ENCODE assay signal across 9 cellular contexts in genomic region chr10:43293677-43294057, GRCh38. TPM values are rescaled to one million over a fixed set of nuclear protein-coding genes. Genes with fewer than 3 reads are reported as not detected.
DNase-seq lines count a peak whose midpoint lies in the region; ATAC-seq, FAIRE-seq and TF ChIP-seq lines count a peak whose summit lies in the region.
"Had no signal": no experiment of that assay in that cellular context is flagged by ENCODE, and none has a peak within 500 bp of the region (broad histone marks: within the 10 kb centered on the region; RNA-seq: fewer than 3 reads in every experiment).

No MANE protein-coding gene starts in this region.

- H3K27me3 ChIP-seq in BLaER1 (no peaks in the 10 kb centered on the region), MM.1S (replicated peaks; ENCODE audit: insufficient read depth, low read length) (no peaks in the 10 kb centered on the region), Peyer's patch (no peaks in the 10 kb centered on the region)
- H3K27me3 ChIP-seq: thyroid gland had no signal

- DNase-seq in A549 (ENCODE audit: low read depth in 1 of 2, low spot score in 1 of 2) (no peak), MM.1S (no peak), Peyer's patch (no peak), kidney glomerular epithelial cell (lab: John Stamatoyannopoulos, UW) (no peak)
- DNase-seq in central memory CD8-positive, alpha-beta T cell (ENCODE audit: low spot score in 2 of 2) = no peak

- POLR2A ChIA-PET in A549 (lab: Yijun Ruan, JAX) = no interaction called here

- no peak for TF ChIP-seq RAD21 in A549 (conservative IDR thresholded peaks at IDR 0.05 in 1 of 2, IDR thresholded peaks at IDR 0.05 in 1 of 2)

- CTCF ChIA-PET in A549 (lab: Yijun Ruan, JAX) = interaction anchor here (0.7 to 16.5 kb wide), 25 partner anchors 11 to 172 kb away, joined by 3 to 234 read pairs (median 10); no protein-coding TSS in a partner anchor

- no peaks in the 10 kb centered on the region for H3K79me2 ChIP-seq in MM.1S (ENCODE audit: low read length)

- peak overlapping the region; percentile 66 to 72 for H3K27ac ChIP-seq in A549
- H3K27ac ChIP-seq in BLaER1 = no peak overlapping the region
- H3K27ac ChIP-seq in MM.1S (ENCODE audit: low read length) = no peak overlapping the region
- H3K27ac ChIP-seq in Peyer's patch = no peak overlapping the region
- H3K27ac ChIP-seq: thyroid gland had no signal

- H3K9me2 ChIP-seq in MM.1S (replicated peaks; ENCODE audit: insufficient read depth, low read length) = no peaks in the 10 kb centered on the region

- peaks cover 40% of the 10 kb centered on the region for H3K4me1 Mint-ChIP-seq in central memory CD8-positive, alpha-beta T cell

- no peaks in the 10 kb centered on the region for H4K20me1 ChIP-seq in BLaER1
- no peaks in the 10 kb centered on the region for H4K20me1 ChIP-seq in MM.1S (ENCODE audit: insufficient read depth, low read length)

- WGBS in A549 (ENCODE audit: missing lambda C conversion rate) = 54% methylated on average over 8 of the region's 8 CpGs

- TF ChIP-seq CTCF in A549 (IDR thresholded peaks at IDR 0.05) = no peak
- TF ChIP-seq CTCF in MM.1S (IDR thresholded peaks at IDR 0.05; ENCODE audit: low read length) = no peak
- no peak for TF ChIP-seq CTCF in Peyer's patch (IDR thresholded peaks at IDR 0.05)

- TF ChIP-seq EP300 in A549 (IDR thresholded peaks at IDR 0.05) = no peak

- peak overlapping the region; percentile 56 for H3K4me3 Mint-ChIP-seq in central memory CD8-positive, alpha-beta T cell

- H3K27me3 Mint-ChIP-seq in central memory CD8-positive, alpha-beta T cell = no peaks in the 10 kb centered on the region

- H3K9ac ChIP-seq in BLaER1 (no peak overlapping the region), MM.1S (ENCODE audit: low read length) (no peak overlapping the region)

- no peak for FAIRE-seq in A549 (lab: Jason Lieb, UNC)

- no peaks in the 10 kb centered on the region for H3F3A ChIP-seq in MM.1S (ENCODE audit: insufficient read depth, low read length)

- H3K36me3 Mint-ChIP-seq in central memory CD8-positive, alpha-beta T cell (ENCODE audit: insufficient read depth) = peaks cover 2% of the 10 kb centered on the region

- ATAC-seq in A549 (peak; percentile 5 to 52; a peak in 3 of 6 replicates), HG02763 (IDR thresholded peaks at IDR 0.05; ENCODE audit: unreplicated experiment) (no peak)
- ATAC-seq in central memory CD8-positive, alpha-beta T cell (replicated peaks; ENCODE audit: extremely low read depth, poor library complexity, severe bottlenecking) = no peak

- H2AFZ ChIP-seq in MM.1S (ENCODE audit: low read length) = peak overlapping the region; percentile 82

- TF ChIP-seq POLR2A in A549 (IDR thresholded peaks at IDR 0.05; ENCODE audit: low read length) = no peak
- TF ChIP-seq POLR2A in Peyer's patch (IDR thresholded peaks at IDR 0.05) = no peak

- H3K4me3 ChIP-seq in A549 (no peak overlapping the region), BLaER1 (no peak overlapping the region), MM.1S (ENCODE audit: low read length) (0 out of 2 replicates have a peak overlapping the region, but pooled peaks have one; percentile 12), Peyer's patch (no peak overlapping the region)
- H3K4me3 ChIP-seq: thyroid gland had no signal

- H3K9me3 ChIP-seq in A549 (no peaks in the 10 kb centered on the region), BLaER1 (peaks cover 4% of the 10 kb centered on the region), MM.1S (replicated peaks; ENCODE audit: insufficient read depth, low read length) (no peaks in the 10 kb centered on the region), Peyer's patch (no peaks in the 10 kb centered on the region)
- H3K9me3 ChIP-seq: BE2C, thyroid gland had no signal

- H3K4me2 ChIP-seq in A549 = peak overlapping the region; percentile 69
- peak overlapping the region; percentile 8 for H3K4me2 ChIP-seq in BLaER1
- peak overlapping the region; percentile 66 for H3K4me2 ChIP-seq in MM.1S (ENCODE audit: low read depth, low read length)

- no peaks in the 10 kb centered on the region for H3K9me3 Mint-ChIP-seq in central memory CD8-positive, alpha-beta T cell

- peak overlapping the region; percentile 86 for H3K27ac Mint-ChIP-seq in central memory CD8-positive, alpha-beta T cell (ENCODE audit: low read depth)

- H3K36me3 ChIP-seq in BLaER1 = no peaks in the 10 kb centered on the region
- no peaks in the 10 kb centered on the region for H3K36me3 ChIP-seq in MM.1S (replicated peaks; ENCODE audit: insufficient read depth, low read length)
- no peaks in the 10 kb centered on the region for H3K36me3 ChIP-seq in Peyer's patch
- H3K36me3 ChIP-seq: BE2C, thyroid gland had no signal

- H3K4me1 ChIP-seq in A549 (peaks cover 9% of the 10 kb centered on the region; the same call in 2 of the 3 replicates), BLaER1 (peaks cover 16% of the 10 kb centered on the region), MM.1S (ENCODE audit: low read length) (peaks cover 7% of the 10 kb centered on the region), Peyer's patch (peaks cover 0 to 7% (median 3%) of the 10 kb centered on the region in 4 donors)
- H3K4me1 ChIP-seq: BE2C had no signal

TF ChIP-seq in A549, 52 proteins besides CTCF, POLR2A, EP300 and RAD21:
- TF ChIP-seq RCOR1 (IDR thresholded peaks at IDR 0.05; ENCODE audit: low read depth, low read length) (no peak), RNF2 (IDR thresholded peaks at IDR 0.05; ENCODE audit: borderline replicate concordance, low read depth) (no peak), BHLHE40 (IDR thresholded peaks at IDR 0.05; ENCODE audit: low read depth, low read length) (no peak), PBX3 (IDR thresholded peaks at IDR 0.05) (no peak), ESRRA (IDR thresholded peaks at IDR 0.05; ENCODE audit: borderline replicate concordance, low read length) (no peak), RFX5 (IDR thresholded peaks at IDR 0.05) (no peak), POLR2AphosphoS2 (conservative IDR thresholded peaks at IDR 0.05; ENCODE audit: low read length) (no peak), CHD2 (IDR thresholded peaks at IDR 0.05; ENCODE audit: low read length, partially characterized antibody) (no peak), SREBF2 (IDR thresholded peaks at IDR 0.05) (no peak), JUNB (IDR thresholded peaks at IDR 0.05) (no peak), ATOH8 (CRISPR knock-in tag; IDR thresholded peaks at IDR 0.05; ENCODE audit: low read depth) (no peak), MYC (IDR thresholded peaks at IDR 0.05; ENCODE audit: borderline replicate concordance, low read length) (no peak), PHF8 (IDR thresholded peaks at IDR 0.05; ENCODE audit: borderline replicate concordance, low read depth) (no peak), FOXS1 (CRISPR knock-in tag; IDR thresholded peaks at IDR 0.05) (no peak), HOXB5 (CRISPR knock-in tag; IDR thresholded peaks at IDR 0.05) (no peak), FOSB (CRISPR knock-in tag; IDR thresholded peaks at IDR 0.05) (no peak), GATA3 (IDR thresholded peaks at IDR 0.05; ENCODE audit: borderline replicate concordance) (no peak), CHD4 (IDR thresholded peaks at IDR 0.05; ENCODE audit: borderline replicate concordance) (no peak)
- TF ChIP-seq, protein P1, sequence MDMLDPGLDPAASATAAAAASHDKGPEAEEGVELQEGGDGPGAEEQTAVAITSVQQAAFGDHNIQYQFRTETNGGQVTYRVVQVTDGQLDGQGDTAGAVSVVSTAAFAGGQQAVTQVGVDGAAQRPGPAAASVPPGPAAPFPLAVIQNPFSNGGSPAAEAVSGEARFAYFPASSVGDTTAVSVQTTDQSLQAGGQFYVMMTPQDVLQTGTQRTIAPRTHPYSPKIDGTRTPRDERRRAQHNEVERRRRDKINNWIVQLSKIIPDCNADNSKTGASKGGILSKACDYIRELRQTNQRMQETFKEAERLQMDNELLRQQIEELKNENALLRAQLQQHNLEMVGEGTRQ (IDR thresholded peaks at IDR 0.05) = no peak
- TF ChIP-seq, protein P2, sequence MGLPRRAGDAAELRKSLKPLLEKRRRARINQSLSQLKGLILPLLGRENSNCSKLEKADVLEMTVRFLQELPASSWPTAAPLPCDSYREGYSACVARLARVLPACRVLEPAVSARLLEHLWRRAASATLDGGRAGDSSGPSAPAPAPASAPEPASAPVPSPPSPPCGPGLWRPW (IDR thresholded peaks at IDR 0.05) = no peak

RNA-seq across cellular contexts. Expression of gene RASGEF1A, which starts 26.8 kb away (rescaled TPM):
- 3.5 and 4.2 TPM in 2 replicates for polyA plus RNA-seq in A549 (2011; rRNA removed)
- 5.7 and 9.7 TPM in 2 replicates for polyA plus RNA-seq in A549 (2012; cell fraction: cytosol; rRNA removed)
- polyA plus RNA-seq in A549 (2012; cell fraction: nucleus; rRNA removed) = 8.2 and 10.4 TPM in 2 replicates
- 1.6 to 2.5 TPM (median 1.7 TPM) in 3 replicates for polyA plus RNA-seq in A549 (2017; fragmentation: RNase III; extraction: RNeasy Plus Mini Kit Qiagen cat#74134 plus additional on column Dnase treatment)
- polyA minus RNA-seq in A549 (2011; rRNA and poly(A)+ RNA removed) = 5.3 and 6.4 TPM in 2 replicates
- total RNA-seq in Peyer's patch = 1 to 10 TPM in 1 of 4 donors, not detected in 3; 3.0 TPM

Comparison
In these comparisons a context has a peak if more than half of its experiments do, and no peak if none do; other contexts are left out.
1. ATAC-seq: peak in A549 (2 of 2); none in central memory CD8-positive, alpha-beta T cell (single experiment) and HG02763 (single experiment).
2. H3K27ac ChIP-seq: peak in A549 (2 of 2); none in BLaER1 (single experiment), MM.1S (single experiment) and Peyer's patch (0 of 4).
3. H3K4me2 ChIP-seq: peak in every context shown above with its lines; median percentile 69 in A549; 66 in MM.1S; 8 in BLaER1.